In the genomic region with DNA sequence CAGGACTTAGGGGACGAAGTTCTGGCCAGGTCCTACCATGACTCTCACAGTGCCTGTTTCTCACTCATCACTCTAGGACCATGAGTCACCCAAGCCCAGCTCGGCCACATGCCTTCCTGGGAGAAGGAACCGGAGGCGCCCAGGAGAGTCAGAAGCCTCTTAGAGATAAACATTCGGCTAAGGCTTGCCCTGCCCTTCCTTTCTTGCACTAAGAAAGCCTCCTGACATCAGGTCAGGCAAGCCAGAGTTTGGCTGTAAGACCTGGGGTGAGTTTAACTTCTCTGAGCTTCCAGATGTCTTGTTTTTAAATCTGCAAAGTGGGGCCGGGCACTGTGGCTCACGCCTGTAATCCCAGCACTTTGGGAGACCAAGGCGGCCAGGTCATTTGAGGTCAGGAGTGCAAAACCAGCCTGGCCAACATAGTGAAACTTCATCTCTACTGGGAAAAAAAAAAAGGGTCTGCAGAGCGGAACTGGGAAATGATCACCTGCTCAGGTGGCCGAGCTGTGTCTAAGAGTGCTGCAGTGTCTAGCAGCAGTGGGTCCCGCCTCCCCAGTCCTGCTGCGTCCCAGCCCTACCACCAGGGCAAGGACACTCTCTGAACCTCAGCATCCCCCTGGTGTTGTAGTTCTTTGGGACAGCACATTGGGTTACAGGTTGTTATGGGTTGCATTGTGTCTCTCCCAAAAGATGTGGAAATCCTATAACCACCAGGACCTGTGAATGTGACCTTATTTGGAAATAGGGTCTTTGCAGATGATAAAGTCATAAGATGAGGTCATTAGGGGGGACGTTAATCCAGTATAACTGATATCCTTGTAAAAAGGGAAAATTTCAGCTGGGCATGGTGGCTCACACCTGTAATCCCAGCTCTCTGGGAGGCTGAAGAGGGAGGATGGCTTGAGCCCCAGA, we compare ENCODE assay signal across 8 cellular contexts. TPM values are rescaled to one million over a fixed set of nuclear protein-coding genes. Genes with fewer than 3 reads are reported as not detected.
A peak's percentile ranks its signal among the peaks of the same experiment; 100 is the strongest.
DNase-seq lines count a peak whose midpoint lies in the region; ATAC-seq and TF ChIP-seq lines count a peak whose summit lies in the region.

No MANE protein-coding gene starts in this region.

- H3K79me1 ChIP-seq in IMR-90 (ENCODE audit: low read depth in 1 of 2, low read length in 2 of 2): peaks cover 0 to 33% of the 10 kb centered on the region in 2 experiments; a peak in 2 of 4 replicates

- peak; percentile 73 for ATAC-seq in IMR-90 (ENCODE audit: low read depth)
- no peak for ATAC-seq in naive thymus-derived CD8-positive, alpha-beta T cell
- no peak for ATAC-seq in HG03342 (IDR thresholded peaks at IDR 0.05; ENCODE audit: unreplicated experiment)
- ATAC-seq in HG02973 (IDR thresholded peaks at IDR 0.05; ENCODE audit: unreplicated experiment): no peak

- no peaks in the 10 kb centered on the region for H3K9me3 ChIP-seq in IMR-90 (ENCODE audit: control insufficient read depth, insufficient read depth, low read length)
- no peaks in the 10 kb centered on the region for H3K9me3 ChIP-seq in mammary epithelial cell (replicated peaks; ENCODE audit: insufficient read depth, low read length)

- peaks cover 26% of the 10 kb centered on the region for H3K9me1 ChIP-seq in IMR-90 (ENCODE audit: insufficient read depth, low read length)

- intact Hi-C loops in Calu3 (cut with micrococcal nuclease; ENCODE audit: unreplicated experiment) (no loop called here), IMR-90 (cut with micrococcal nuclease) (loop anchor here (10.0 kb wide), 1 partner anchor 106 kb away; the partner anchor contains the start of gene OSBPL5), mammary epithelial cell (cut with micrococcal nuclease) (loop anchor here (5.0 kb wide), 1 partner anchor 67 kb away; the partner anchor contains the start of gene NAP1L4)

- peak overlapping the region; percentile 93 for H2AK9ac ChIP-seq in IMR-90 (replicated peaks; ENCODE audit: low read depth, low read length, poor library complexity)

- peak overlapping the region; percentile 50 for H2BK20ac ChIP-seq in IMR-90 (ENCODE audit: low read depth, low read length)

- TF ChIP-seq CTCF in Calu3 (IDR thresholded peaks at IDR 0.05; ENCODE audit: unreplicated experiment) (no peak), IMR-90 (conservative IDR thresholded peaks at IDR 0.05; ENCODE audit: low read depth, low read length) (no peak), mammary epithelial cell (conservative IDR thresholded peaks at IDR 0.05 in 1 of 2, IDR thresholded peaks at IDR 0.05 in 1 of 2; ENCODE audit: extremely low read depth in 1 of 2, insufficient read depth in 1 of 2, low read depth in 1 of 2, low read length in 2 of 2) (no peak)

- CTCF ChIA-PET in Calu3 (lab: Charles Lee) (no interaction called here), IMR-90 (lab: Yijun Ruan, JAX) (interaction anchor here (0.6 to 1.2 kb wide), 2 partner anchors 33 to 1506 kb away, joined by 4 to 5 read pairs; no protein-coding TSS in a partner anchor), mammary epithelial cell (lab: Charles Lee; ENCODE audit: low non-redundant PET) (interaction anchor here (0.6 kb wide), 1 partner anchor 36 kb away, joined by 7 read pairs; no protein-coding TSS in a partner anchor)

- H3K14ac ChIP-seq in IMR-90 (replicated peaks; ENCODE audit: low read depth, low read length): peak overlapping the region; percentile 1

- dilution Hi-C loops in IMR-90 (cut with HindIII; ENCODE audit: low sequenced_read_pairs, unreplicated experiment) (no loop called here), mammary epithelial cell (cut with HindIII; ENCODE audit: low sequenced_read_pairs) (no loop called here)

- H3K79me2 ChIP-seq in mammary epithelial cell (ENCODE audit: insufficient read depth, low read length): peaks cover 32% of the 10 kb centered on the region

- H2BK5ac ChIP-seq in IMR-90 (ENCODE audit: low read depth, low read length, poor library complexity, severe bottlenecking): peak overlapping the region; percentile 74

- H3K9me3 Mint-ChIP-seq in Calu3 (ENCODE audit: low read depth, unreplicated experiment): no peaks in the 10 kb centered on the region
- H3K9me3 Mint-ChIP-seq in naive thymus-derived CD8-positive, alpha-beta T cell: no peaks in the 10 kb centered on the region

- H3K27ac Mint-ChIP-seq in Calu3 (ENCODE audit: unreplicated experiment): no peak overlapping the region
- H3K27ac Mint-ChIP-seq in naive thymus-derived CD8-positive, alpha-beta T cell: no peak overlapping the region

- peak overlapping the region; percentile 32 for H3K4ac ChIP-seq in IMR-90 (ENCODE audit: low read depth, low read length)

- H3K9ac ChIP-seq in IMR-90 (ENCODE audit: low read depth, low read length): no peak overlapping the region
- no peak overlapping the region for H3K9ac ChIP-seq in mammary epithelial cell (ENCODE audit: insufficient read depth, low read length)

- H4K91ac ChIP-seq in IMR-90 (ENCODE audit: insufficient read depth, low read depth, low read length): peak overlapping the region; percentile 82

- H3K4me3 Mint-ChIP-seq in Calu3 (ENCODE audit: low read depth, unreplicated experiment): no peak overlapping the region
- H3K4me3 Mint-ChIP-seq in naive thymus-derived CD8-positive, alpha-beta T cell: peak overlapping the region in 9 of 10 donors; percentile 11 to 67 (median 60)

- DNase-seq in Calu3 (peak; percentile 35), IMR-90 (peak; percentile 92), mammary epithelial cell (peak; percentile 65), NCI-H345 treated with DMSO at 0.1 percent for 48 hours (lab: John Stamatoyannopoulos, UW; ENCODE audit: unreplicated experiment) (no peak), DMS114 treated with DMSO at 0.1 percent for 48 hours (lab: John Stamatoyannopoulos, UW; ENCODE audit: unreplicated experiment) (no peak)
- no peak for DNase-seq in naive thymus-derived CD8-positive, alpha-beta T cell

- H3K4me3 ChIP-seq in IMR-90 (ENCODE audit: insufficient read depth, low read depth, low read length) (no peak overlapping the region), mammary epithelial cell (replicated peaks in 1 of 3; ENCODE audit: insufficient read depth in 1 of 3, low read depth in 2 of 3, low read length in 3 of 3) (no peak overlapping the region)

- peak overlapping the region; percentile 59; the same call in 1 of the 2 replicates for H3K4me2 ChIP-seq in IMR-90 (ENCODE audit: low read depth, low read length)
- no peak overlapping the region for H3K4me2 ChIP-seq in mammary epithelial cell (ENCODE audit: insufficient read depth, low read depth, low read length)

- H2BK15ac ChIP-seq in IMR-90 (ENCODE audit: low read depth, low read length): peak overlapping the region; percentile 77; the same call in 2 of the 3 replicates

- H3K27me3 ChIP-seq in IMR-90 (ENCODE audit: control insufficient read depth, insufficient read depth, low read length) (no peaks in the 10 kb centered on the region), mammary epithelial cell (ENCODE audit: insufficient read depth, low read length) (no peaks in the 10 kb centered on the region)

- H3K4me1 ChIP-seq in IMR-90 (ENCODE audit: control insufficient read depth, insufficient read depth, low read length) (peaks cover 11% of the 10 kb centered on the region), mammary epithelial cell (ENCODE audit: insufficient read depth, low read length) (peaks cover 20% of the 10 kb centered on the region)

- H3K36me3 Mint-ChIP-seq in Calu3 (ENCODE audit: insufficient read depth, unreplicated experiment): peaks cover 35% of the 10 kb centered on the region
- peaks cover 0 to 5% (median 3%) of the 10 kb centered on the region in 3 donors for H3K36me3 Mint-ChIP-seq in naive thymus-derived CD8-positive, alpha-beta T cell

- no TSS peak for BruUV-seq in Calu3 (replicated peaks; lab: Mats Ljungman, UMichigan)
- BruUV-seq in IMR-90 (replicated peaks; lab: Mats Ljungman, UMichigan): no TSS peak
- BruUV-seq in mammary epithelial cell (replicated peaks; lab: Mats Ljungman, UMichigan): no TSS peak

- H2AK5ac ChIP-seq in IMR-90 (ENCODE audit: low read depth, low read length): peak overlapping the region; percentile 94

- no peak for TF ChIP-seq POLR2A in IMR-90 (IDR thresholded peaks at IDR 0.05; ENCODE audit: low read depth, low read length)

- TF ChIP-seq RAD21 in IMR-90 (IDR thresholded peaks at IDR 0.05; ENCODE audit: low read length): no peak

- peaks cover 9% of the 10 kb centered on the region for H4K20me1 ChIP-seq in IMR-90 (ENCODE audit: insufficient read depth, low read length)
- no peaks in the 10 kb centered on the region for H4K20me1 ChIP-seq in mammary epithelial cell (ENCODE audit: insufficient read depth, low read length)

- H4K5ac ChIP-seq in IMR-90 (ENCODE audit: low read depth, low read length): peak overlapping the region; percentile 90

- 77% methylated on average over 4 of the region's 13 CpGs; no CpG with 5 or more reads in 1 of the 2 experiments for WGBS in IMR-90 (ENCODE audit: extremely low coverage in 2 of 2, insufficient read length in 1 of 2), 2 experiments
- WGBS in mammary epithelial cell (ENCODE audit: low coverage, missing lambda C conversion rate): 78% methylated on average over 9 of the region's 13 CpGs

- in situ Hi-C loops in IMR-90 (cut with MboI; ENCODE audit: low sequenced_read_pairs): loop anchor here (25.0 kb wide), 1 partner anchor 353 kb away; no protein-coding TSS in a partner anchor
- in situ Hi-C loops in mammary epithelial cell (cut with MboI; ENCODE audit: low sequenced_read_pairs in 2 of 2): no loop called here

- H3K23ac ChIP-seq in IMR-90 (ENCODE audit: low read depth, low read length): no peak overlapping the region

- peak overlapping the region; percentile 52 to 78 for H4K8ac ChIP-seq in IMR-90 (ENCODE audit: low read depth in 2 of 2, low read length in 2 of 2)

- H2BK120ac ChIP-seq in IMR-90 (ENCODE audit: low read depth, low read length): peak overlapping the region; percentile 53

- peak overlapping the region; percentile 75; the same call in 1 of the 2 replicates for H3K18ac ChIP-seq in IMR-90 (ENCODE audit: low read depth, low read length)

- 0 out of 2 replicates have a peak overlapping the region, but pooled peaks have one; percentile 43 for H3K56ac ChIP-seq in IMR-90 (ENCODE audit: extremely low read depth, insufficient read depth, low read length)

- peaks cover 8% of the 10 kb centered on the region for H3K36me3 ChIP-seq in IMR-90 (ENCODE audit: control insufficient read depth, insufficient read depth, low read length)
- no peaks in the 10 kb centered on the region for H3K36me3 ChIP-seq in mammary epithelial cell (ENCODE audit: insufficient read depth, low read length)

- H3K27me3 Mint-ChIP-seq in Calu3 (ENCODE audit: unreplicated experiment): peaks cover 17% of the 10 kb centered on the region
- H3K27me3 Mint-ChIP-seq in naive thymus-derived CD8-positive, alpha-beta T cell: no peaks in the 10 kb centered on the region

- H3K27ac ChIP-seq in IMR-90 (ENCODE audit: insufficient read depth, low read length): peak overlapping the region; percentile 71
- no peak overlapping the region for H3K27ac ChIP-seq in mammary epithelial cell (ENCODE audit: insufficient read depth, low read depth, low read length)

- POLR2A ChIA-PET in IMR-90 (lab: Charles Lee; ENCODE audit: unreplicated experiment): interaction anchor here (0.7 kb wide), 1 partner anchor 37 kb away, joined by 5 read pairs; no protein-coding TSS in a partner anchor
- POLR2A ChIA-PET in naive thymus-derived CD8-positive, alpha-beta T cell (lab: Charles Lee): interaction anchor here (1.0 kb wide), 1 partner anchor 29 kb away, joined by 3 read pairs; no protein-coding TSS in a partner anchor

- H2AFZ ChIP-seq in IMR-90 (replicated peaks; ENCODE audit: low read length, poor library complexity) (peak overlapping the region; percentile 76), mammary epithelial cell (ENCODE audit: low read depth, low read length) (peak overlapping the region; percentile 60)

- peaks cover 6% of the 10 kb centered on the region for H3K4me1 Mint-ChIP-seq in Calu3 (ENCODE audit: low read depth, unreplicated experiment)
- H3K4me1 Mint-ChIP-seq in naive thymus-derived CD8-positive, alpha-beta T cell: peaks cover 17 to 30% (median 24%) of the 10 kb centered on the region in 4 donors

RNA-seq across cellular contexts. Expression of gene CARS1, which starts 1.8 kb away (rescaled TPM):
- 67.6 and 80.1 TPM in 2 replicates for total RNA-seq in Calu3 (2022)
- total RNA-seq in IMR-90 (2012; rRNA removed): 65.8 and 78.3 TPM in 2 replicates
- polyA plus RNA-seq in IMR-90 (2012; rRNA removed): 62.5 and 72.7 TPM in 2 replicates
- polyA plus RNA-seq in IMR-90 (2012; cell fraction: cytosol; rRNA removed): 42.2 and 49.8 TPM in 2 replicates
- 168 and 280 TPM in 2 replicates for polyA plus RNA-seq in IMR-90 (2012; cell fraction: nucleus; rRNA removed; ENCODE audit: low replicate concordance)
- 100 to 1,000 TPM; 112 to 125 TPM for total RNA-seq in mammary epithelial cell
- polyA plus RNA-seq in mammary epithelial cell: 66.3 TPM
- 32.1 TPM for polyA minus RNA-seq in mammary epithelial cell
- 100 to 1,000 TPM; 131 TPM for total RNA-seq in naive thymus-derived CD8-positive, alpha-beta T cell
- polyA plus RNA-seq in naive thymus-derived CD8-positive, alpha-beta T cell: 10 to 100 TPM; 31.4 to 70.2 (median 60.0) TPM

Comparison
In these comparisons a context has a peak if more than half of its experiments do, and no peak if none do; other contexts are left out.
1. DNase-seq: peak in Calu3 (single experiment), IMR-90 (single experiment) and mammary epithelial cell (single experiment); none in naive thymus-derived CD8-positive, alpha-beta T cell (0 of 10), NCI-H345 treated with DMSO at 0.1 percent for 48 hours (single experiment) and DMS114 treated with DMSO at 0.1 percent for 48 hours (single experiment).